In genomic region chr3:15983232-15983631, GRCh38 we compare ENCODE assay signal across 8 cellular contexts.
DNase-seq lines count a peak whose midpoint lies in the region; ATAC-seq and TF ChIP-seq lines count a peak whose summit lies in the region.

No MANE protein-coding gene starts in this region.

- H3K9me2 ChIP-seq in SK-N-SH (no peaks in the 10 kb centered on the region), MM.1S (replicated peaks; ENCODE audit: insufficient read depth, low read length) (no peaks in the 10 kb centered on the region)

- peak overlapping the region; percentile 88 for H3K4me2 ChIP-seq in SK-N-SH
- no peak overlapping the region for H3K4me2 ChIP-seq in MM.1S (ENCODE audit: low read depth, low read length)

- 0 out of 2 replicates have a peak, but pooled peaks cover 4% of the 10 kb centered on the region for H3K9me3 ChIP-seq in SK-N-SH
- H3K9me3 ChIP-seq in sigmoid colon, result peaks cover 0 to 2% (median 0%) of the 10 kb centered on the region in 4 donors
- H3K9me3 ChIP-seq in MM.1S (replicated peaks; ENCODE audit: insufficient read depth, low read length), result no peaks in the 10 kb centered on the region

- DNase-seq in EL (peak; percentile 85), SK-N-SH (peak; percentile 24), fibroblast of pulmonary artery (ENCODE audit: low read depth) (peak; percentile 70), sigmoid colon (no peak), MM.1S (no peak), NCI-H187 treated with DMSO at 0.1 percent for 48 hours (lab: John Stamatoyannopoulos, UW) (no peak), midbrain (lab: John Stamatoyannopoulos, UW) (no peak)

- no peak for TF ChIP-seq RAD21 in SK-N-SH (IDR thresholded peaks at IDR 0.05; ENCODE audit: low read length)

- WGBS in SK-N-SH (ENCODE audit: low lambda C conversion rate), result 26% methylated on average over 2 of the region's 2 CpGs
- 80 to 84% methylated on average over 2 of the region's 2 CpGs for WGBS in sigmoid colon, 2 donors

- intact Hi-C loops in sigmoid colon (cut with DNase I), result no loop called here

- H3K79me2 ChIP-seq in SK-N-SH (ENCODE audit: insufficient read depth), result no peaks in the 10 kb centered on the region
- H3K79me2 ChIP-seq in MM.1S (ENCODE audit: low read length), result no peaks in the 10 kb centered on the region

- H3K4me1 ChIP-seq in SK-N-SH (ENCODE audit: control insufficient read depth in 1 of 2, insufficient read depth in 2 of 2, low read depth in 1 of 2, low read length in 1 of 2) (peaks cover 12 to 23% of the 10 kb centered on the region in 2 experiments), sigmoid colon (no peaks in the 10 kb centered on the region), MM.1S (ENCODE audit: low read length) (no peaks in the 10 kb centered on the region)

- H3K36me3 ChIP-seq in SK-N-SH (replicated peaks in 1 of 2; ENCODE audit: control insufficient read depth in 1 of 2, insufficient read depth in 2 of 2, low read length in 1 of 2) (peaks cover 0 to 3% of the 10 kb centered on the region in 2 experiments), sigmoid colon (no peaks in the 10 kb centered on the region), MM.1S (replicated peaks; ENCODE audit: insufficient read depth, low read length) (no peaks in the 10 kb centered on the region)

- H2AFZ ChIP-seq in SK-N-SH (ENCODE audit: low read depth) (peak overlapping the region; percentile 80; the same call in 1 of the 2 replicates), MM.1S (ENCODE audit: low read length) (no peak overlapping the region)

- H3K27ac ChIP-seq in SK-N-SH (ENCODE audit: low read depth in 2 of 2, low read length in 1 of 2) (peak overlapping the region; percentile 86 to 100), sigmoid colon (peak overlapping the region in 3 of 4 donors; percentile 20 to 28 (median 20)), MM.1S (ENCODE audit: low read length) (no peak overlapping the region)

- TF ChIP-seq CTCF in SK-N-SH (IDR thresholded peaks at IDR 0.05) (no peak), fibroblast of pulmonary artery (IDR thresholded peaks at IDR 0.05; ENCODE audit: low read length, missing control alignments) (no peak), sigmoid colon (IDR thresholded peaks at IDR 0.05) (no peak), MM.1S (IDR thresholded peaks at IDR 0.05; ENCODE audit: low read length) (no peak)

- TF ChIP-seq EP300 in SK-N-SH (IDR thresholded peaks at IDR 0.05; ENCODE audit: borderline replicate concordance in 1 of 2, low read depth in 1 of 2, low read length in 1 of 2) (no peak), sigmoid colon (IDR thresholded peaks at IDR 0.05) (no peak)

- H4K20me1 ChIP-seq in SK-N-SH (ENCODE audit: insufficient read depth) (no peaks in the 10 kb centered on the region), MM.1S (ENCODE audit: insufficient read depth, low read length) (no peaks in the 10 kb centered on the region)

- H3K9ac ChIP-seq in SK-N-SH (peak overlapping the region; percentile 83), MM.1S (ENCODE audit: low read length) (no peak overlapping the region)

- H3F3A ChIP-seq in SK-N-SH (replicated peaks; ENCODE audit: insufficient read depth) (peaks cover 35% of the 10 kb centered on the region), MM.1S (ENCODE audit: insufficient read depth, low read length) (no peaks in the 10 kb centered on the region)

- TF ChIP-seq POLR2A in sigmoid colon (IDR thresholded peaks at IDR 0.05), result no peak

- CTCF ChIA-PET in SK-N-SH (lab: Yijun Ruan, JAX), result interaction anchor here (1.8 kb wide), 1 partner anchor 195 kb away, joined by 8 read pairs; no protein-coding TSS in a partner anchor

- POLR2A ChIA-PET in SK-N-SH (lab: Yijun Ruan, JAX), result no interaction called here

- H3K27me3 ChIP-seq in SK-N-SH (ENCODE audit: insufficient read depth) (no peaks in the 10 kb centered on the region), sigmoid colon (no peaks in the 10 kb centered on the region), MM.1S (replicated peaks; ENCODE audit: insufficient read depth, low read length) (no peaks in the 10 kb centered on the region)

- no peak for ATAC-seq in GM18868 (IDR thresholded peaks at IDR 0.05; ENCODE audit: unreplicated experiment)

- H3K4me3 ChIP-seq in SK-N-SH (ENCODE audit: low read depth in 2 of 2, low read length in 1 of 2) (peak overlapping the region; percentile 33 to 56; a peak in 3 of 4 replicates), fibroblast of pulmonary artery (replicated peaks; ENCODE audit: low read depth, low read length) (no peak overlapping the region), sigmoid colon (no peak overlapping the region), MM.1S (ENCODE audit: low read length) (no peak overlapping the region)

TF ChIP-seq in SK-N-SH, 30 proteins besides CTCF, POLR2A, EP300 and RAD21:
- TF ChIP-seq FOXM1 (IDR thresholded peaks at IDR 0.05; ENCODE audit: low read depth) (no peak), MEF2A (IDR thresholded peaks at IDR 0.05; ENCODE audit: borderline replicate concordance, low read depth) (no peak), SIN3A (IDR thresholded peaks at IDR 0.05; ENCODE audit: borderline replicate concordance, low read depth, low read length) (no peak), USF2 (IDR thresholded peaks at IDR 0.05; ENCODE audit: borderline replicate concordance, low read depth, low read length) (no peak), GATA2 (CRISPR knock-in tag; IDR thresholded peaks at IDR 0.05) (no peak), POLR2AphosphoS5 (IDR thresholded peaks at IDR 0.05; ENCODE audit: low read depth, low read length) (no peak), SMC3 (IDR thresholded peaks at IDR 0.05; ENCODE audit: low read depth, low read length) (no peak), ZBTB33 (IDR thresholded peaks at IDR 0.05; ENCODE audit: borderline replicate concordance, low read depth) (no peak)

Comparison
In these comparisons a context has a peak if more than half of its experiments do, and no peak if none do; other contexts are left out.
1. DNase-seq: peak in EL (single experiment), SK-N-SH (single experiment) and fibroblast of pulmonary artery (single experiment); none in sigmoid colon (single experiment), MM.1S (single experiment), NCI-H187 treated with DMSO at 0.1 percent for 48 hours (single experiment) and midbrain (single experiment).
2. H3K4me3 ChIP-seq: peak in SK-N-SH (2 of 2); none in fibroblast of pulmonary artery (single experiment), sigmoid colon (0 of 4) and MM.1S (single experiment).